Comparison of ENCODE assay signal across 1 cellular context in the genomic region with DNA sequence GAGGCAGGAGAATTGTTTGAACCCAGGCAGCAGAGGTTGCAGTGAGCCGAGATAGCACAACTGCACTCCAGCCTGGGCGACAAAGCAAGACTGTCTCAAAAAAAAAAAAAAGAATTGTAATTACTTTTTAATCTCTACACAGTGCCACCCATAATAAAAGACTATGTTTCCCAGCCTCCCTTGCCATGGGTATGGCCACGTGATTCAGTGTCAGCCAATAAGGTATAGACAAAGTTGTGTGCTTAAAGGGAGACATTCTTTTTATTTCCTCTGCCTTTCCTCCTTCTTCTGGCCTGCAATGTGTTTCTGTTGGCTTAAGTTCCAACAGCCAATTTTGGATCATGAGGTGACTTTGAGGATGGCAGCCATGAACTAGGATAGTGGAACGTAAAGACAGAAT.
TF ChIP-seq lines count a peak whose summit lies in the region.

No MANE protein-coding gene starts in this region.

TF ChIP-seq in WTC11, 78 proteins besides CTCF, POLR2A, EP300 and RAD21 (continued from another document):
- TF ChIP-seq, protein P1, sequence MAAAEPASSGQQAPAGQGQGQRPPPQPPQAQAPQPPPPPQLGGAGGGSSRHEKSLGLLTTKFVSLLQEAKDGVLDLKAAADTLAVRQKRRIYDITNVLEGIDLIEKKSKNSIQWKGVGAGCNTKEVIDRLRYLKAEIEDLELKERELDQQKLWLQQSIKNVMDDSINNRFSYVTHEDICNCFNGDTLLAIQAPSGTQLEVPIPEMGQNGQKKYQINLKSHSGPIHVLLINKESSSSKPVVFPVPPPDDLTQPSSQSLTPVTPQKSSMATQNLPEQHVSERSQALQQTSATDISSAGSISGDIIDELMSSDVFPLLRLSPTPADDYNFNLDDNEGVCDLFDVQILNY (CRISPR knock-in tag; IDR thresholded peaks at IDR 0.05) = no peak
- TF ChIP-seq FOXJ3 (CRISPR knock-in tag; IDR thresholded peaks at IDR 0.05; ENCODE audit: borderline replicate concordance) (no peak), SP1 (CRISPR knock-in tag; conservative IDR thresholded peaks at IDR 0.05) (no peak), HMGA2 (CRISPR knock-in tag; IDR thresholded peaks at IDR 0.05) (no peak), ZNF232 (CRISPR knock-in tag; IDR thresholded peaks at IDR 0.05) (no peak), MYBL2 (CRISPR knock-in tag; IDR thresholded peaks at IDR 0.05) (no peak), NR2C2 (CRISPR knock-in tag; IDR thresholded peaks at IDR 0.05) (no peak)
- TF ChIP-seq, protein P2, sequence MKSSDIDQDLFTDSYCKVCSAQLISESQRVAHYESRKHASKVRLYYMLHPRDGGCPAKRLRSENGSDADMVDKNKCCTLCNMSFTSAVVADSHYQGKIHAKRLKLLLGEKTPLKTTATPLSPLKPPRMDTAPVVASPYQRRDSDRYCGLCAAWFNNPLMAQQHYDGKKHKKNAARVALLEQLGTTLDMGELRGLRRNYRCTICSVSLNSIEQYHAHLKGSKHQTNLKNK (CRISPR knock-in tag; IDR thresholded peaks at IDR 0.05) = no peak
- TF ChIP-seq, protein P3, sequence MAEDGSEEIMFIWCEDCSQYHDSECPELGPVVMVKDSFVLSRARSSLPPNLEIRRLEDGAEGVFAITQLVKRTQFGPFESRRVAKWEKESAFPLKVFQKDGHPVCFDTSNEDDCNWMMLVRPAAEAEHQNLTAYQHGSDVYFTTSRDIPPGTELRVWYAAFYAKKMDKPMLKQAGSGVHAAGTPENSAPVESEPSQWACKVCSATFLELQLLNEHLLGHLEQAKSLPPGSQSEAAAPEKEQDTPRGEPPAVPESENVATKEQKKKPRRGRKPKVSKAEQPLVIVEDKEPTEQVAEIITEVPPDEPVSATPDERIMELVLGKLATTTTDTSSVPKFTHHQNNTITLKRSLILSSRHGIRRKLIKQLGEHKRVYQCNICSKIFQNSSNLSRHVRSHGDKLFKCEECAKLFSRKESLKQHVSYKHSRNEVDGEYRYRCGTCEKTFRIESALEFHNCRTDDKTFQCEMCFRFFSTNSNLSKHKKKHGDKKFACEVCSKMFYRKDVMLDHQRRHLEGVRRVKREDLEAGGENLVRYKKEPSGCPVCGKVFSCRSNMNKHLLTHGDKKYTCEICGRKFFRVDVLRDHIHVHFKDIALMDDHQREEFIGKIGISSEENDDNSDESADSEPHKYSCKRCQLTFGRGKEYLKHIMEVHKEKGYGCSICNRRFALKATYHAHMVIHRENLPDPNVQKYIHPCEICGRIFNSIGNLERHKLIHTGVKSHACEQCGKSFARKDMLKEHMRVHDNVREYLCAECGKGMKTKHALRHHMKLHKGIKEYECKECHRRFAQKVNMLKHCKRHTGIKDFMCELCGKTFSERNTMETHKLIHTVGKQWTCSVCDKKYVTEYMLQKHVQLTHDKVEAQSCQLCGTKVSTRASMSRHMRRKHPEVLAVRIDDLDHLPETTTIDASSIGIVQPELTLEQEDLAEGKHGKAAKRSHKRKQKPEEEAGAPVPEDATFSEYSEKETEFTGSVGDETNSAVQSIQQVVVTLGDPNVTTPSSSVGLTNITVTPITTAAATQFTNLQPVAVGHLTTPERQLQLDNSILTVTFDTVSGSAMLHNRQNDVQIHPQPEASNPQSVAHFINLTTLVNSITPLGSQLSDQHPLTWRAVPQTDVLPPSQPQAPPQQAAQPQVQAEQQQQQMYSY (CRISPR knock-in tag; IDR thresholded peaks at IDR 0.05) = no peak
- TF ChIP-seq, protein P4, sequence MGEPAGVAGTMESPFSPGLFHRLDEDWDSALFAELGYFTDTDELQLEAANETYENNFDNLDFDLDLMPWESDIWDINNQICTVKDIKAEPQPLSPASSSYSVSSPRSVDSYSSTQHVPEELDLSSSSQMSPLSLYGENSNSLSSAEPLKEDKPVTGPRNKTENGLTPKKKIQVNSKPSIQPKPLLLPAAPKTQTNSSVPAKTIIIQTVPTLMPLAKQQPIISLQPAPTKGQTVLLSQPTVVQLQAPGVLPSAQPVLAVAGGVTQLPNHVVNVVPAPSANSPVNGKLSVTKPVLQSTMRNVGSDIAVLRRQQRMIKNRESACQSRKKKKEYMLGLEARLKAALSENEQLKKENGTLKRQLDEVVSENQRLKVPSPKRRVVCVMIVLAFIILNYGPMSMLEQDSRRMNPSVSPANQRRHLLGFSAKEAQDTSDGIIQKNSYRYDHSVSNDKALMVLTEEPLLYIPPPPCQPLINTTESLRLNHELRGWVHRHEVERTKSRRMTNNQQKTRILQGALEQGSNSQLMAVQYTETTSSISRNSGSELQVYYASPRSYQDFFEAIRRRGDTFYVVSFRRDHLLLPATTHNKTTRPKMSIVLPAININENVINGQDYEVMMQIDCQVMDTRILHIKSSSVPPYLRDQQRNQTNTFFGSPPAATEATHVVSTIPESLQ (CRISPR knock-in tag; IDR thresholded peaks at IDR 0.05) = no peak
- TF ChIP-seq, protein P5, sequence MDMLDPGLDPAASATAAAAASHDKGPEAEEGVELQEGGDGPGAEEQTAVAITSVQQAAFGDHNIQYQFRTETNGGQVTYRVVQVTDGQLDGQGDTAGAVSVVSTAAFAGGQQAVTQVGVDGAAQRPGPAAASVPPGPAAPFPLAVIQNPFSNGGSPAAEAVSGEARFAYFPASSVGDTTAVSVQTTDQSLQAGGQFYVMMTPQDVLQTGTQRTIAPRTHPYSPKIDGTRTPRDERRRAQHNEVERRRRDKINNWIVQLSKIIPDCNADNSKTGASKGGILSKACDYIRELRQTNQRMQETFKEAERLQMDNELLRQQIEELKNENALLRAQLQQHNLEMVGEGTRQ (CRISPR knock-in tag; IDR thresholded peaks at IDR 0.05) = peak; percentile 27; the same call in 1 of the 2 replicates
- TF ChIP-seq, protein P6, sequence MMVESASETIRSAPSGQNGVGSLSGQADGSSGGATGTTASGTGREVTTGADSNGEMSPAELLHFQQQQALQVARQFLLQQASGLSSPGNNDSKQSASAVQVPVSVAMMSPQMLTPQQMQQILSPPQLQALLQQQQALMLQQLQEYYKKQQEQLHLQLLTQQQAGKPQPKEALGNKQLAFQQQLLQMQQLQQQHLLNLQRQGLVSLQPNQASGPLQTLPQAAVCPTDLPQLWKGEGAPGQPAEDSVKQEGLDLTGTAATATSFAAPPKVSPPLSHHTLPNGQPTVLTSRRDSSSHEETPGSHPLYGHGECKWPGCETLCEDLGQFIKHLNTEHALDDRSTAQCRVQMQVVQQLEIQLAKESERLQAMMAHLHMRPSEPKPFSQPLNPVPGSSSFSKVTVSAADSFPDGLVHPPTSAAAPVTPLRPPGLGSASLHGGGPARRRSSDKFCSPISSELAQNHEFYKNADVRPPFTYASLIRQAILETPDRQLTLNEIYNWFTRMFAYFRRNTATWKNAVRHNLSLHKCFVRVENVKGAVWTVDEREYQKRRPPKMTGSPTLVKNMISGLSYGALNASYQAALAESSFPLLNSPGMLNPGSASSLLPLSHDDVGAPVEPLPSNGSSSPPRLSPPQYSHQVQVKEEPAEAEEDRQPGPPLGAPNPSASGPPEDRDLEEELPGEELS (CRISPR knock-in tag; IDR thresholded peaks at IDR 0.05) = no peak
TF ChIP-seq in WTC11: peak in this region for 2.
